1 cellular context compared by ENCODE assay signal in the genomic region with DNA sequence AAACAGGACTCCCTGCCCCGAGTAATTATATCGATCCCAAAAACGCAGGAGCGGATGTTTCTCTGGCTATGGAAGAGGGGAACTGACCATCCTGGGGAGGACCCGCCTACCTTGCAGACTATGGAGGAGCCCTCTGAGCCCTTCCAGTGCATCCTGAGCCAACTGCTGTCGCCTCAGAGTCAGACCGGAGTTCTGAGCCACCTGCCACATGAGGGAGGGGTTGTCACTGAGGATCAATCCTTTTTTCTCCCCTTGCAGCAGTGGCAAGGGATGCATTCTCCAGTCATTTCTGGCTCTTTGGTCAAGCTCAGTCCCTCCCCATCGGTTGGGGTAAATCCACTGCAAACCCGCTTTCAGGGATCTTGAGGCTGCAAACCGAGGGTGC.
TF ChIP-seq lines count a peak whose summit lies in the region.

No MANE protein-coding gene starts in this region.

TF ChIP-seq in SK-N-SH treated with all-trans-retinoic acid at 6 μM for 48 hours, 23 proteins besides CTCF, POLR2A, EP300 and RAD21 (continued from another document):
- TF ChIP-seq PATZ1 (CRISPR knock-in tag; IDR thresholded peaks at IDR 0.05; ENCODE audit: borderline replicate concordance) = no peak
- no peak for TF ChIP-seq ZNF70 (CRISPR knock-in tag; IDR thresholded peaks at IDR 0.05)
- TF ChIP-seq, protein P1, sequence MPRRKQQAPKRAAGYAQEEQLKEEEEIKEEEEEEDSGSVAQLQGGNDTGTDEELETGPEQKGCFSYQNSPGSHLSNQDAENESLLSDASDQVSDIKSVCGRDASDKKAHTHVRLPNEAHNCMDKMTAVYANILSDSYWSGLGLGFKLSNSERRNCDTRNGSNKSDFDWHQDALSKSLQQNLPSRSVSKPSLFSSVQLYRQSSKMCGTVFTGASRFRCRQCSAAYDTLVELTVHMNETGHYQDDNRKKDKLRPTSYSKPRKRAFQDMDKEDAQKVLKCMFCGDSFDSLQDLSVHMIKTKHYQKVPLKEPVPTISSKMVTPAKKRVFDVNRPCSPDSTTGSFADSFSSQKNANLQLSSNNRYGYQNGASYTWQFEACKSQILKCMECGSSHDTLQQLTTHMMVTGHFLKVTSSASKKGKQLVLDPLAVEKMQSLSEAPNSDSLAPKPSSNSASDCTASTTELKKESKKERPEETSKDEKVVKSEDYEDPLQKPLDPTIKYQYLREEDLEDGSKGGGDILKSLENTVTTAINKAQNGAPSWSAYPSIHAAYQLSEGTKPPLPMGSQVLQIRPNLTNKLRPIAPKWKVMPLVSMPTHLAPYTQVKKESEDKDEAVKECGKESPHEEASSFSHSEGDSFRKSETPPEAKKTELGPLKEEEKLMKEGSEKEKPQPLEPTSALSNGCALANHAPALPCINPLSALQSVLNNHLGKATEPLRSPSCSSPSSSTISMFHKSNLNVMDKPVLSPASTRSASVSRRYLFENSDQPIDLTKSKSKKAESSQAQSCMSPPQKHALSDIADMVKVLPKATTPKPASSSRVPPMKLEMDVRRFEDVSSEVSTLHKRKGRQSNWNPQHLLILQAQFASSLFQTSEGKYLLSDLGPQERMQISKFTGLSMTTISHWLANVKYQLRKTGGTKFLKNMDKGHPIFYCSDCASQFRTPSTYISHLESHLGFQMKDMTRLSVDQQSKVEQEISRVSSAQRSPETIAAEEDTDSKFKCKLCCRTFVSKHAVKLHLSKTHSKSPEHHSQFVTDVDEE (CRISPR knock-in tag; IDR thresholded peaks at IDR 0.05) = no peak
- no peak for TF ChIP-seq TCF4 (CRISPR knock-in tag; IDR thresholded peaks at IDR 0.05; ENCODE audit: borderline replicate concordance)
- TF ChIP-seq ZNF565 (CRISPR knock-in tag; conservative IDR thresholded peaks at IDR 0.05; ENCODE audit: low read depth) = no peak
